Comparison of ENCODE assay signal across 2 cellular contexts in the genomic region with DNA sequence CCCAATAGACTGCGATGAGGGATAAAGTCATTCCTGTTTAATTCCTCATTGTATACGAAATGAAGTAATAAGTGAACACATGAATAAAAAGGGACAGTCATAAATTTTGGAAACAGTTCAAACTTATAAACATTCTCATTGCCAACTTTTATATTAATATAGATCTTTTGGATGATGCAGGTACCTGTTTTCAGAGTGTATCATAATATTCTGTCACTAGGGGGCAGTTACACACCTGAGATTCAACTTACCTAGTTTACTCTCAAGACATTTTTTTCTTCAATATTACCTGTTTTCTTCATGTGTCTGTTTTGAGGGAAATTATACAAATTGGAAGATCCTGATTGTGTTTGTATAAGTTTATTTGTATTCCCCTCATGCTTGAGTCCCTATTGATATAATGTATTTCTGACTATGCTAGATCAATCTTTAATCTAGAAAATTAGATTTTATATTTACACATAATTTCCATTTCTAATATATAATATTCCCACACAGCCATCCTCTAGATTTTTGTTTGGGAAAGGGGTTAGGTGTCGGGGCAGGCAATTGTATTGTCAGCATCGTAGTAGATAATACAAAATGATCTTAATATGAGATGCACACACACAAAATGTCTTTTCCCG.
TF ChIP-seq lines count a peak whose summit lies in the region.

No MANE protein-coding gene starts in this region.

TF ChIP-seq in H1, 55 proteins besides CTCF, POLR2A, EP300 and RAD21 (continued from another document):
- no peak for TF ChIP-seq SIRT6 (IDR thresholded peaks at IDR 0.05; ENCODE audit: low read length)
- TF ChIP-seq GTF2F1 (IDR thresholded peaks at IDR 0.05; ENCODE audit: borderline replicate concordance, low read depth, low read length): no peak
- TF ChIP-seq, protein P1, sequence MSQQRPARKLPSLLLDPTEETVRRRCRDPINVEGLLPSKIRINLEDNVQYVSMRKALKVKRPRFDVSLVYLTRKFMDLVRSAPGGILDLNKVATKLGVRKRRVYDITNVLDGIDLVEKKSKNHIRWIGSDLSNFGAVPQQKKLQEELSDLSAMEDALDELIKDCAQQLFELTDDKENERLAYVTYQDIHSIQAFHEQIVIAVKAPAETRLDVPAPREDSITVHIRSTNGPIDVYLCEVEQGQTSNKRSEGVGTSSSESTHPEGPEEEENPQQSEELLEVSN (IDR thresholded peaks at IDR 0.05): no peak

TF ChIP-seq in WTC11, 78 proteins besides CTCF, POLR2A, EP300 and RAD21 (continued from another document):
- TF ChIP-seq, protein P2, sequence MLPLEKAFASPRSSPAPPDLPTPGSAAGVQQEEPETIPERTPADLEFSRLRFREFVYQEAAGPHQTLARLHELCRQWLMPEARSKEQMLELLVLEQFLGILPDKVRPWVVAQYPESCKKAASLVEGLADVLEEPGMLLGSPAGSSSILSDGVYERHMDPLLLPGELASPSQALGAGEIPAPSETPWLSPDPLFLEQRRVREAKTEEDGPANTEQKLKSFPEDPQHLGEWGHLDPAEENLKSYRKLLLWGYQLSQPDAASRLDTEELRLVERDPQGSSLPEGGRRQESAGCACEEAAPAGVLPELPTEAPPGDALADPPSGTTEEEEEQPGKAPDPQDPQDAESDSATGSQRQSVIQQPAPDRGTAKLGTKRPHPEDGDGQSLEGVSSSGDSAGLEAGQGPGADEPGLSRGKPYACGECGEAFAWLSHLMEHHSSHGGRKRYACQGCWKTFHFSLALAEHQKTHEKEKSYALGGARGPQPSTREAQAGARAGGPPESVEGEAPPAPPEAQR (CRISPR knock-in tag; IDR thresholded peaks at IDR 0.05): no peak
- no peak for TF ChIP-seq RORB (CRISPR knock-in tag; IDR thresholded peaks at IDR 0.05)
- TF ChIP-seq, protein P3, sequence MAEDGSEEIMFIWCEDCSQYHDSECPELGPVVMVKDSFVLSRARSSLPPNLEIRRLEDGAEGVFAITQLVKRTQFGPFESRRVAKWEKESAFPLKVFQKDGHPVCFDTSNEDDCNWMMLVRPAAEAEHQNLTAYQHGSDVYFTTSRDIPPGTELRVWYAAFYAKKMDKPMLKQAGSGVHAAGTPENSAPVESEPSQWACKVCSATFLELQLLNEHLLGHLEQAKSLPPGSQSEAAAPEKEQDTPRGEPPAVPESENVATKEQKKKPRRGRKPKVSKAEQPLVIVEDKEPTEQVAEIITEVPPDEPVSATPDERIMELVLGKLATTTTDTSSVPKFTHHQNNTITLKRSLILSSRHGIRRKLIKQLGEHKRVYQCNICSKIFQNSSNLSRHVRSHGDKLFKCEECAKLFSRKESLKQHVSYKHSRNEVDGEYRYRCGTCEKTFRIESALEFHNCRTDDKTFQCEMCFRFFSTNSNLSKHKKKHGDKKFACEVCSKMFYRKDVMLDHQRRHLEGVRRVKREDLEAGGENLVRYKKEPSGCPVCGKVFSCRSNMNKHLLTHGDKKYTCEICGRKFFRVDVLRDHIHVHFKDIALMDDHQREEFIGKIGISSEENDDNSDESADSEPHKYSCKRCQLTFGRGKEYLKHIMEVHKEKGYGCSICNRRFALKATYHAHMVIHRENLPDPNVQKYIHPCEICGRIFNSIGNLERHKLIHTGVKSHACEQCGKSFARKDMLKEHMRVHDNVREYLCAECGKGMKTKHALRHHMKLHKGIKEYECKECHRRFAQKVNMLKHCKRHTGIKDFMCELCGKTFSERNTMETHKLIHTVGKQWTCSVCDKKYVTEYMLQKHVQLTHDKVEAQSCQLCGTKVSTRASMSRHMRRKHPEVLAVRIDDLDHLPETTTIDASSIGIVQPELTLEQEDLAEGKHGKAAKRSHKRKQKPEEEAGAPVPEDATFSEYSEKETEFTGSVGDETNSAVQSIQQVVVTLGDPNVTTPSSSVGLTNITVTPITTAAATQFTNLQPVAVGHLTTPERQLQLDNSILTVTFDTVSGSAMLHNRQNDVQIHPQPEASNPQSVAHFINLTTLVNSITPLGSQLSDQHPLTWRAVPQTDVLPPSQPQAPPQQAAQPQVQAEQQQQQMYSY (CRISPR knock-in tag; IDR thresholded peaks at IDR 0.05): no peak
- TF ChIP-seq, protein P4, sequence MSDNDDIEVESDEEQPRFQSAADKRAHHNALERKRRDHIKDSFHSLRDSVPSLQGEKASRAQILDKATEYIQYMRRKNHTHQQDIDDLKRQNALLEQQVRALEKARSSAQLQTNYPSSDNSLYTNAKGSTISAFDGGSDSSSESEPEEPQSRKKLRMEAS (CRISPR knock-in tag; IDR thresholded peaks at IDR 0.05): no peak
- TF ChIP-seq, protein P5, sequence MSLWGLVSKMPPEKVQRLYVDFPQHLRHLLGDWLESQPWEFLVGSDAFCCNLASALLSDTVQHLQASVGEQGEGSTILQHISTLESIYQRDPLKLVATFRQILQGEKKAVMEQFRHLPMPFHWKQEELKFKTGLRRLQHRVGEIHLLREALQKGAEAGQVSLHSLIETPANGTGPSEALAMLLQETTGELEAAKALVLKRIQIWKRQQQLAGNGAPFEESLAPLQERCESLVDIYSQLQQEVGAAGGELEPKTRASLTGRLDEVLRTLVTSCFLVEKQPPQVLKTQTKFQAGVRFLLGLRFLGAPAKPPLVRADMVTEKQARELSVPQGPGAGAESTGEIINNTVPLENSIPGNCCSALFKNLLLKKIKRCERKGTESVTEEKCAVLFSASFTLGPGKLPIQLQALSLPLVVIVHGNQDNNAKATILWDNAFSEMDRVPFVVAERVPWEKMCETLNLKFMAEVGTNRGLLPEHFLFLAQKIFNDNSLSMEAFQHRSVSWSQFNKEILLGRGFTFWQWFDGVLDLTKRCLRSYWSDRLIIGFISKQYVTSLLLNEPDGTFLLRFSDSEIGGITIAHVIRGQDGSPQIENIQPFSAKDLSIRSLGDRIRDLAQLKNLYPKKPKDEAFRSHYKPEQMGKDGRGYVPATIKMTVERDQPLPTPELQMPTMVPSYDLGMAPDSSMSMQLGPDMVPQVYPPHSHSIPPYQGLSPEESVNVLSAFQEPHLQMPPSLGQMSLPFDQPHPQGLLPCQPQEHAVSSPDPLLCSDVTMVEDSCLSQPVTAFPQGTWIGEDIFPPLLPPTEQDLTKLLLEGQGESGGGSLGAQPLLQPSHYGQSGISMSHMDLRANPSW (CRISPR knock-in tag; conservative IDR thresholded peaks at IDR 0.05; ENCODE audit: low read depth): no peak
- no peak for TF ChIP-seq NR3C1 (CRISPR knock-in tag; conservative IDR thresholded peaks at IDR 0.05; ENCODE audit: low read depth)
- TF ChIP-seq ESRRA (CRISPR knock-in tag; IDR thresholded peaks at IDR 0.05; ENCODE audit: borderline replicate concordance): no peak
- TF ChIP-seq TP53 (CRISPR knock-in tag; IDR thresholded peaks at IDR 0.05): no peak
- no peak for TF ChIP-seq ZNF138 (CRISPR knock-in tag; conservative IDR thresholded peaks at IDR 0.05)
